ENCODE assay signal across 9 cellular contexts in genomic region chr17:75159196-75160031, GRCh38. TPM values are rescaled to one million over a fixed set of nuclear protein-coding genes. Genes with fewer than 3 reads are reported as not detected.
A peak's percentile ranks its signal among the peaks of the same experiment; 100 is the strongest.
DNase-seq lines count a peak whose midpoint lies in the region; TF ChIP-seq lines count a peak whose summit lies in the region.
"Had no signal": no experiment of that assay in that cellular context is flagged by ENCODE, and none has a peak within 500 bp of the region (broad histone marks: within the 10 kb centered on the region; RNA-seq: fewer than 3 reads in every experiment).

No MANE protein-coding gene starts in this region.

- POLR2A ChIA-PET in A673 (lab: Charles Lee; ENCODE audit: low non-redundant PET) = no interaction called here

- H3K4me1 Mint-ChIP-seq in activated CD4-positive, alpha-beta T cell treated with anti-CD3 and anti-CD28 coated beads, Interleukin-2, amount 10 ng/mL, durations not matched to agents 24 days and 14 days = peaks cover 14% of the 10 kb centered on the region

- H3K4me1 ChIP-seq in duodenal mucosa (ENCODE audit: control insufficient read depth in 1 of 2, insufficient read depth in 2 of 2, low read length in 2 of 2) (peaks cover 5 to 7% of the 10 kb centered on the region in 2 donors), skeletal muscle tissue (ENCODE audit: control insufficient read depth in 3 of 3, insufficient read depth in 3 of 3, low read length in 3 of 3) (peaks cover 5 to 11% (median 10%) of the 10 kb centered on the region in 3 donors), A673 (ENCODE audit: insufficient read depth, low read length, poor library complexity, severe bottlenecking) (peaks cover 4% of the 10 kb centered on the region)

- H3K27ac Mint-ChIP-seq in activated CD4-positive, alpha-beta T cell treated with anti-CD3 and anti-CD28 coated beads, Interleukin-2, amount 10 ng/mL, durations not matched to agents 24 days and 14 days = peak overlapping the region; percentile 53
- H3K27ac Mint-ChIP-seq: stimulated activated memory B cell treated with anti-CD40 and anti-IgM and Interleukin-4, amounts not matched to agents 10 μg/mL and 1 μg/mL and 100 μg/mL, for 72 hours had no signal

- no peak overlapping the region for H3K4me3 ChIP-seq in duodenal mucosa (ENCODE audit: low read depth in 1 of 2, low read length in 2 of 2)
- H3K4me3 ChIP-seq in skeletal muscle tissue (ENCODE audit: low read length in 3 of 3) = no peak overlapping the region
- no peak overlapping the region for H3K4me3 ChIP-seq in A673 (ENCODE audit: low read depth, low read length, poor library complexity, severe bottlenecking)

- H3K9ac ChIP-seq in duodenal mucosa (ENCODE audit: low read depth in 1 of 2, low read length in 2 of 2) (no peak overlapping the region), skeletal muscle tissue (ENCODE audit: low read depth in 1 of 3, low read length in 3 of 3) (no peak overlapping the region)

- CTCF ChIA-PET in A673 (lab: Charles Lee) = interaction anchor here (0.5 kb wide), 1 partner anchor 13 kb away, joined by 3 read pairs; no protein-coding TSS in a partner anchor

- TF ChIP-seq CTCF in A673 (conservative IDR thresholded peaks at IDR 0.05; ENCODE audit: low read depth, low read length) = no peak

- no peaks in the 10 kb centered on the region for H3K9me3 Mint-ChIP-seq in activated CD4-positive, alpha-beta T cell treated with anti-CD3 and anti-CD28 coated beads, Interleukin-2, amount 10 ng/mL, durations not matched to agents 24 days and 14 days
- H3K9me3 Mint-ChIP-seq: stimulated activated memory B cell treated with anti-CD40 and anti-IgM and Interleukin-4, amounts not matched to agents 10 μg/mL and 1 μg/mL and 100 μg/mL, for 72 hours had no signal

- no TSS peak for BruUV-seq in A673 (replicated peaks; lab: Mats Ljungman, UMichigan)

- intact Hi-C loops in activated CD4-positive, alpha-beta T cell treated with anti-CD3 and anti-CD28 coated beads, Interleukin-2, amount 10 ng/mL, durations not matched to agents 24 days and 14 days (cut with micrococcal nuclease) = no loop called here
- intact Hi-C loops in A673 (cut with micrococcal nuclease; ENCODE audit: unreplicated experiment) = no loop called here

- no peaks in the 10 kb centered on the region for H3K27me3 Mint-ChIP-seq in activated CD4-positive, alpha-beta T cell treated with anti-CD3 and anti-CD28 coated beads, Interleukin-2, amount 10 ng/mL, durations not matched to agents 24 days and 14 days
- H3K27me3 Mint-ChIP-seq: stimulated activated memory B cell treated with anti-CD40 and anti-IgM and Interleukin-4, amounts not matched to agents 10 μg/mL and 1 μg/mL and 100 μg/mL, for 72 hours had no signal

- H3K27ac ChIP-seq in duodenal mucosa (ENCODE audit: low read depth, low read length) (peak overlapping the region; percentile 37), skeletal muscle tissue (ENCODE audit: low read depth, low read length) (peak overlapping the region; percentile 52), A673 (ENCODE audit: low read depth, low read length, poor library complexity, severe bottlenecking) (no peak overlapping the region)

- H3K36me3 Mint-ChIP-seq in activated CD4-positive, alpha-beta T cell treated with anti-CD3 and anti-CD28 coated beads, Interleukin-2, amount 10 ng/mL, durations not matched to agents 24 days and 14 days (ENCODE audit: low read depth) = peaks cover 23% of the 10 kb centered on the region

- no peak for DNase-seq in activated CD4-positive, alpha-beta T cell treated with anti-CD3 and anti-CD28 coated beads, Interleukin-2, amount 10 ng/mL, durations not matched to agents 24 days and 14 days
- DNase-seq in activated CD4-positive, alpha-beta T cell treated with anti-CD3 and anti-CD28 coated beads for 4 hours = no peak
- DNase-seq in A673 (ENCODE audit: low spot score) = no peak
- no peak for DNase-seq in stimulated activated CD4-positive, alpha-beta T cell treated with anti-CD3 and anti-CD28 coated beads, Interleukin-4, amount 100 ng/mL, for 1 hour
- DNase-seq: activated naive CD4-positive, alpha-beta T cell treated with anti-CD3 and anti-CD28 coated beads, Interleukin-2, amount 50 U/mL, for 16 hours; MM.1S had no signal

- H3K9me3 ChIP-seq in duodenal mucosa (ENCODE audit: control insufficient read depth in 1 of 2, low read length in 2 of 2) (no peaks in the 10 kb centered on the region), skeletal muscle tissue (ENCODE audit: control insufficient read depth in 3 of 3, low read length in 3 of 3) (no peaks in the 10 kb centered on the region), A673 (ENCODE audit: low read depth, low read length, poor library complexity, severe bottlenecking) (no peaks in the 10 kb centered on the region)

- H3K27me3 ChIP-seq in duodenal mucosa (ENCODE audit: control insufficient read depth in 1 of 2, insufficient read depth in 2 of 2, low read length in 2 of 2) = no peaks in the 10 kb centered on the region
- H3K27me3 ChIP-seq in skeletal muscle tissue (ENCODE audit: control insufficient read depth in 3 of 3, insufficient read depth in 3 of 3, low read length in 3 of 3) = no peaks in the 10 kb centered on the region
- H3K27me3 ChIP-seq in A673 (replicated peaks; ENCODE audit: insufficient read depth, low read depth, low read length, poor library complexity) = no peaks in the 10 kb centered on the region

- H3K36me3 ChIP-seq in duodenal mucosa (ENCODE audit: control insufficient read depth in 1 of 2, insufficient read depth in 2 of 2, low read length in 2 of 2) (no peaks in the 10 kb centered on the region), skeletal muscle tissue (ENCODE audit: control insufficient read depth in 3 of 3, insufficient read depth in 3 of 3, low read length in 3 of 3) (peaks cover 0 to 5% (median 0%) of the 10 kb centered on the region in 3 donors), A673 (ENCODE audit: insufficient read depth, low read length, poor library complexity, severe bottlenecking) (peaks cover 11% of the 10 kb centered on the region)

- H3K4me3 Mint-ChIP-seq in activated CD4-positive, alpha-beta T cell treated with anti-CD3 and anti-CD28 coated beads, Interleukin-2, amount 10 ng/mL, durations not matched to agents 24 days and 14 days = no peak overlapping the region
- H3K4me3 Mint-ChIP-seq: stimulated activated memory B cell treated with anti-CD40 and anti-IgM and Interleukin-4, amounts not matched to agents 10 μg/mL and 1 μg/mL and 100 μg/mL, for 72 hours had no signal

RNA-seq across cellular contexts. Expression of gene JPT1, which starts 5.1 kb away (rescaled TPM):
- 271 and 292 TPM in 2 replicates for total RNA-seq in activated CD4-positive, alpha-beta T cell treated with anti-CD3 and anti-CD28 coated beads, Interleukin-2, amount 10 ng/mL, durations not matched to agents 24 days and 14 days
- total RNA-seq in skeletal muscle tissue = 109 TPM
- total RNA-seq in A673 (2021) = 493 and 526 TPM in 2 replicates

RNA-seq across cellular contexts. Expression of gene SUMO2, which starts 23.3 kb away (rescaled TPM):
- total RNA-seq in activated CD4-positive, alpha-beta T cell treated with anti-CD3 and anti-CD28 coated beads, Interleukin-2, amount 10 ng/mL, durations not matched to agents 24 days and 14 days = 658 and 659 TPM in 2 replicates
- 62.1 TPM for total RNA-seq in skeletal muscle tissue
- 681 and 703 TPM in 2 replicates for total RNA-seq in A673 (2021)

RNA-seq across cellular contexts. Expression of gene NT5C, which starts 27.9 kb away (rescaled TPM):
- total RNA-seq in activated CD4-positive, alpha-beta T cell treated with anti-CD3 and anti-CD28 coated beads, Interleukin-2, amount 10 ng/mL, durations not matched to agents 24 days and 14 days = 76.5 and 84.7 TPM in 2 replicates
- total RNA-seq in skeletal muscle tissue = 32.9 TPM
- total RNA-seq in A673 (2021) = 43.3 and 50.0 TPM in 2 replicates

RNA-seq across cellular contexts. Expression of gene NUP85, which starts 46.1 kb away (rescaled TPM):
- total RNA-seq in activated CD4-positive, alpha-beta T cell treated with anti-CD3 and anti-CD28 coated beads, Interleukin-2, amount 10 ng/mL, durations not matched to agents 24 days and 14 days = 125 and 136 TPM in 2 replicates
- total RNA-seq in skeletal muscle tissue (22.4 TPM), A673 (2021) (140 and 156 TPM in 2 replicates)

RNA-seq across cellular contexts. Expression of gene ARMC7, which starts 49.6 kb away (rescaled TPM):
- total RNA-seq in activated CD4-positive, alpha-beta T cell treated with anti-CD3 and anti-CD28 coated beads, Interleukin-2, amount 10 ng/mL, durations not matched to agents 24 days and 14 days = 11.2 and 12.0 TPM in 2 replicates
- total RNA-seq in skeletal muscle tissue (1.0 TPM), A673 (2021) (11.8 and 12.3 TPM in 2 replicates)

Comparison
In these comparisons a context has a peak if more than half of its experiments do, and no peak if none do; other contexts are left out.
1. RNA of gene SUMO2, which starts 23.3 kb away (total RNA-seq): 681 to 703 TPM in A673 and 658 to 659 TPM in activated CD4-positive, alpha-beta T cell treated with anti-CD3 and anti-CD28 coated beads, Interleukin-2, amount 10 ng/mL, durations not matched to agents 24 days and 14 days; 62.1 TPM in skeletal muscle tissue (single experiment); every median in the first group is over 10 times any median in the second.